1 cellular context compared by ENCODE assay signal in the genomic region with DNA sequence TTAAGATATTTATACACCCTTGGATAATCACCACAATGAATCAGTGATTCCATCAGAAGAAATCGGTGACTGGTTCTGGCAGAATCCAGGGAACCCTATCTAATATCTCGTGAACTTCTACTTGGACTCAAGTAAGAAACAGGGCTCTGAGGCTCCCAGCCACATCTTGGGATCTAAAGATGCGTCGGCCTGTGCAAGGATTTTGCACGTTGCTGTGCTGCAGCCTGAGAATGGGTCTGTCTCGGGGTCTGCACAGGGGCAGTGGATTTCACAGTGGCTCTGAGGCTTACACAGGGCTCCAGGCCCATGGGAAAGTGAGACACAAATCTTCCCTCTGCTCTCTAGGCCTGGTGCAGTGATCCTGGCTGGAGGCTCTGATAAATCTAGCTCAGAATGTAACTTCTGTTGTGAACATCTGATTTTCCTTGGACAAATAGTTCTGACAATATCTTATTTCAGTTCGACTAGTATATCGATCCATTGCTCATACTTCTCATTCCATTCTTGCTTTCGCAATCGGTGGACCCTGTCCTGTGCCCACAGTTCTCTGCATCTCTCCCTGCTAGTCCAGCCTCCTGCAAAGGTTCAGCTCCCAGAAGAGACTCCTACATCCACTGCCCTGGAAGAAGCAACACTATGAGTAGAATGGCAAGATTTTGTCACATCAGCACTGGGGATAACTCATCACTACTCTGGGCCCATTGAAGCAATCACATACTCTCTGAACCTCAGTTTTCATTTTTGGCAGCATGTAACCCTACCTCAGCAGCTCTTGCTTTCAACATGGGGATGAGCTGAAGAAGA.
TF ChIP-seq lines count a peak whose summit lies in the region.

No MANE protein-coding gene starts in this region.

TF ChIP-seq in HepG2, 621 proteins besides CTCF, POLR2A, EP300 and RAD21 (continued from another document and continues in another):
- TF ChIP-seq, protein P1, sequence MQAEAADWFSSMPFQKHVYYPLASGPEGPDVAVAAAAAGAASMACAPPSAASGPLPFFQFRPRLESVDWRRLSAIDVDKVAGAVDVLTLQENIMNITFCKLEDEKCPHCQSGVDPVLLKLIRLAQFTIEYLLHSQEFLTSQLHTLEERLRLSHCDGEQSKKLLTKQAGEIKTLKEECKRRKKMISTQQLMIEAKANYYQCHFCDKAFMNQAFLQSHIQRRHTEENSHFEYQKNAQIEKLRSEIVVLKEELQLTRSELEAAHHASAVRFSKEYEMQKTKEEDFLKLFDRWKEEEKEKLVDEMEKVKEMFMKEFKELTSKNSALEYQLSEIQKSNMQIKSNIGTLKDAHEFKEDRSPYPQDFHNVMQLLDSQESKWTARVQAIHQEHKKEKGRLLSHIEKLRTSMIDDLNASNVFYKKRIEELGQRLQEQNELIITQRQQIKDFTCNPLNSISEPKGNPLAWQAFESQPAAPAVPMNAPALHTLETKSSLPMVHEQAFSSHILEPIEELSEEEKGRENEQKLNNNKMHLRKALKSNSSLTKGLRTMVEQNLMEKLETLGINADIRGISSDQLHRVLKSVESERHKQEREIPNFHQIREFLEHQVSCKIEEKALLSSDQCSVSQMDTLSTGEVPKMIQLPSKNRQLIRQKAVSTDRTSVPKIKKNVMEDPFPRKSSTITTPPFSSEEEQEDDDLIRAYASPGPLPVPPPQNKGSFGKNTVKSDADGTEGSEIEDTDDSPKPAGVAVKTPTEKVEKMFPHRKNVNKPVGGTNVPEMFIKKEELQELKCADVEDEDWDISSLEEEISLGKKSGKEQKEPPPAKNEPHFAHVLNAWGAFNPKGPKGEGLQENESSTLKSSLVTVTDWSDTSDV (CRISPR knock-in tag; IDR thresholded peaks at IDR 0.05), result no peak
- TF ChIP-seq, protein P2, sequence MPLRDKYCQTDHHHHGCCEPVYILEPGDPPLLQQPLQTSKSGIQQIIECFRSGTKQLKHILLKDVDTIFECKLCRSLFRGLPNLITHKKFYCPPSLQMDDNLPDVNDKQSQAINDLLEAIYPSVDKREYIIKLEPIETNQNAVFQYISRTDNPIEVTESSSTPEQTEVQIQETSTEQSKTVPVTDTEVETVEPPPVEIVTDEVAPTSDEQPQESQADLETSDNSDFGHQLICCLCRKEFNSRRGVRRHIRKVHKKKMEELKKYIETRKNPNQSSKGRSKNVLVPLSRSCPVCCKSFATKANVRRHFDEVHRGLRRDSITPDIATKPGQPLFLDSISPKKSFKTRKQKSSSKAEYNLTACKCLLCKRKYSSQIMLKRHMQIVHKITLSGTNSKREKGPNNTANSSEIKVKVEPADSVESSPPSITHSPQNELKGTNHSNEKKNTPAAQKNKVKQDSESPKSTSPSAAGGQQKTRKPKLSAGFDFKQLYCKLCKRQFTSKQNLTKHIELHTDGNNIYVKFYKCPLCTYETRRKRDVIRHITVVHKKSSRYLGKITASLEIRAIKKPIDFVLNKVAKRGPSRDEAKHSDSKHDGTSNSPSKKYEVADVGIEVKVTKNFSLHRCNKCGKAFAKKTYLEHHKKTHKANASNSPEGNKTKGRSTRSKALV (CRISPR knock-in tag; IDR thresholded peaks at IDR 0.05), result 0 out of 2 replicates have a peak, but pooled peaks have one; percentile 20
- no peak for TF ChIP-seq REL (CRISPR knock-in tag; conservative IDR thresholded peaks at IDR 0.05)
- TF ChIP-seq, protein P3, sequence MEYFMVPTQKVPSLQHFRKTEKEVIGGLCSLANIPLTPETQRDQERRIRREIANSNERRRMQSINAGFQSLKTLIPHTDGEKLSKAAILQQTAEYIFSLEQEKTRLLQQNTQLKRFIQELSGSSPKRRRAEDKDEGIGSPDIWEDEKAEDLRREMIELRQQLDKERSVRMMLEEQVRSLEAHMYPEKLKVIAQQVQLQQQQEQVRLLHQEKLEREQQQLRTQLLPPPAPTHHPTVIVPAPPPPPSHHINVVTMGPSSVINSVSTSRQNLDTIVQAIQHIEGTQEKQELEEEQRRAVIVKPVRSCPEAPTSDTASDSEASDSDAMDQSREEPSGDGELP (IDR thresholded peaks at IDR 0.05; ENCODE audit: borderline replicate concordance, low read depth), result peak; percentile 50; the same call in 1 of the 2 replicates
- TF ChIP-seq, protein P4, sequence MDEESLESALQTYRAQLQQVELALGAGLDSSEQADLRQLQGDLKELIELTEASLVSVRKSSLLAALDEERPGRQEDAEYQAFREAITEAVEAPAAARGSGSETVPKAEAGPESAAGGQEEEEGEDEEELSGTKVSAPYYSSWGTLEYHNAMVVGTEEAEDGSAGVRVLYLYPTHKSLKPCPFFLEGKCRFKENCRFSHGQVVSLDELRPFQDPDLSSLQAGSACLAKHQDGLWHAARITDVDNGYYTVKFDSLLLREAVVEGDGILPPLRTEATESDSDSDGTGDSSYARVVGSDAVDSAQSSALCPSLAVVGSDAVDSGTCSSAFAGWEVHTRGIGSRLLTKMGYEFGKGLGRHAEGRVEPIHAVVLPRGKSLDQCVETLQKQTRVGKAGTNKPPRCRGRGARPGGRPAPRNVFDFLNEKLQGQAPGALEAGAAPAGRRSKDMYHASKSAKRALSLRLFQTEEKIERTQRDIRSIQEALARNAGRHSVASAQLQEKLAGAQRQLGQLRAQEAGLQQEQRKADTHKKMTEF (CRISPR knock-in tag; IDR thresholded peaks at IDR 0.05), result peak; percentile 77
- no peak for TF ChIP-seq YY1 (IDR thresholded peaks at IDR 0.05; ENCODE audit: insufficient read depth, insufficient replicate concordance, low read depth, low read length)
- TF ChIP-seq BHLHE40 (IDR thresholded peaks at IDR 0.05; ENCODE audit: low read length), result no peak
- TF ChIP-seq, protein P5, sequence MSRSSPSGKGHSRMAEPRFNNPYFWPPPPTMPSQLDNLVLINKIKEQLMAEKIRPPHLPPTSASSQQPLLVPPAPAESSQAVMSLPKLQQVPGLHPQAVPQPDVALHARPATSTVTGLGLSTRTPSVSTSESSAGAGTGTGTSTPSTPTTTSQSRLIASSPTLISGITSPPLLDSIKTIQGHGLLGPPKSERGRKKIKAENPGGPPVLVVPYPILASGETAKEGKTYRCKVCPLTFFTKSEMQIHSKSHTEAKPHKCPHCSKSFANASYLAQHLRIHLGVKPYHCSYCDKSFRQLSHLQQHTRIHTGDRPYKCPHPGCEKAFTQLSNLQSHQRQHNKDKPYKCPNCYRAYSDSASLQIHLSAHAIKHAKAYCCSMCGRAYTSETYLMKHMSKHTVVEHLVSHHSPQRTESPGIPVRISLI (CRISPR knock-in tag; IDR thresholded peaks at IDR 0.05; ENCODE audit: borderline replicate concordance), result no peak
- peak; percentile 98 for TF ChIP-seq ZSCAN25 (CRISPR knock-in tag; IDR thresholded peaks at IDR 0.05)
- TF ChIP-seq, protein P6, sequence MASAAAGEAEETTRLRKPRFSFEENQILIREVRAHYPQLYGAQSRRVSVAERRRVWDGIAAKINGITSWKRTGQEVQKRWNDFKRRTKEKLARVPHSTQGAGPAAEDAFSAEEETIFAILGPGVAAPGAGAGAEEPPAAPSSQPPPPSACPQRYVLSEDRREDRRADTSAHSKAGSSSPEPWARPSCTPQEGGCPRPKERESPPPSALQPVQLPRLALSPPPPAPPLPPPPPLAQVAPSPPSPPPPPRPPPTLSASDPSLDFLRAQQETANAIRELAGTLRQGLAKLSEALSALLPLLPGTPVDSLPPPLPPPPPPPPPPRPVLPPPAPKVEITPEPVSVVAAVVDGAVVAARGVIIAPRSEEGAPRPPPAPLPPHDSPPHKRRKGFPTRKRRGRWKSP (CRISPR knock-in tag; IDR thresholded peaks at IDR 0.05), result 0 out of 2 replicates have a peak, but pooled peaks have one; percentile 29
- TF ChIP-seq ZNF263 (CRISPR knock-in tag; IDR thresholded peaks at IDR 0.05), result peak; percentile 50; the same call in 1 of the 2 replicates
- TF ChIP-seq, protein P7, sequence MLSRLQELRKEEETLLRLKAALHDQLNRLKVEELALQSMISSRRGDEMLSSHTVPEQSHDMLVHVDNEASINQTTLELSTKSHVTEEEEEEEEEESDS (CRISPR knock-in tag; IDR thresholded peaks at IDR 0.05; ENCODE audit: borderline replicate concordance), result no peak
- TF ChIP-seq, protein P8, sequence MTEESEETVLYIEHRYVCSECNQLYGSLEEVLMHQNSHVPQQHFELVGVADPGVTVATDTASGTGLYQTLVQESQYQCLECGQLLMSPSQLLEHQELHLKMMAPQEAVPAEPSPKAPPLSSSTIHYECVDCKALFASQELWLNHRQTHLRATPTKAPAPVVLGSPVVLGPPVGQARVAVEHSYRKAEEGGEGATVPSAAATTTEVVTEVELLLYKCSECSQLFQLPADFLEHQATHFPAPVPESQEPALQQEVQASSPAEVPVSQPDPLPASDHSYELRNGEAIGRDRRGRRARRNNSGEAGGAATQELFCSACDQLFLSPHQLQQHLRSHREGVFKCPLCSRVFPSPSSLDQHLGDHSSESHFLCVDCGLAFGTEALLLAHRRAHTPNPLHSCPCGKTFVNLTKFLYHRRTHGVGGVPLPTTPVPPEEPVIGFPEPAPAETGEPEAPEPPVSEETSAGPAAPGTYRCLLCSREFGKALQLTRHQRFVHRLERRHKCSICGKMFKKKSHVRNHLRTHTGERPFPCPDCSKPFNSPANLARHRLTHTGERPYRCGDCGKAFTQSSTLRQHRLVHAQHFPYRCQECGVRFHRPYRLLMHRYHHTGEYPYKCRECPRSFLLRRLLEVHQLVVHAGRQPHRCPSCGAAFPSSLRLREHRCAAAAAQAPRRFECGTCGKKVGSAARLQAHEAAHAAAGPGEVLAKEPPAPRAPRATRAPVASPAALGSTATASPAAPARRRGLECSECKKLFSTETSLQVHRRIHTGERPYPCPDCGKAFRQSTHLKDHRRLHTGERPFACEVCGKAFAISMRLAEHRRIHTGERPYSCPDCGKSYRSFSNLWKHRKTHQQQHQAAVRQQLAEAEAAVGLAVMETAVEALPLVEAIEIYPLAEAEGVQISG (CRISPR knock-in tag; IDR thresholded peaks at IDR 0.05), result peak; percentile 71
- TF ChIP-seq ZNF558 (CRISPR knock-in tag; IDR thresholded peaks at IDR 0.05; ENCODE audit: borderline replicate concordance), result no peak
- no peak for TF ChIP-seq TP53 (CRISPR knock-in tag; conservative IDR thresholded peaks at IDR 0.05)
- peak; percentile 53; the same call in 1 of the 2 replicates for TF ChIP-seq MEF2D (CRISPR knock-in tag; IDR thresholded peaks at IDR 0.05)
- TF ChIP-seq, protein P9, sequence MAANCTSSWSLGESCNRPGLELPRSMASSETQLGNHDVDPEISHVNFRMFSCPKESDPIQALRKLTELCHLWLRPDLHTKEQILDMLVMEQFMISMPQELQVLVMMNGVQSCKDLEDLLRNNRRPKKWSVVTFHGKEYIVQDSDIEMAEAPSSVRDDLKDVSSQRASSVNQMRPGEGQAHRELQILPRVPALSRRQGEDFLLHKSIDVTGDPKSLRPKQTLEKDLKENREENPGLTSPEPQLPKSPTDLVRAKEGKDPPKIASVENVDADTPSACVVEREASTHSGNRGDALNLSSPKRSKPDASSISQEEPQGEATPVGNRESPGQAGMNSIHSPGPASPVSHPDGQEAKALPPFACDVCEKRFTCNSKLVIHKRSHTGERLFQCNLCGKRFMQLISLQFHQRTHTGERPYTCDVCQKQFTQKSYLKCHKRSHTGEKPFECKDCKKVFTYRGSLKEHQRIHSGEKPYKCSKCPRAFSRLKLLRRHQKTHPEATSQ (CRISPR knock-in tag; IDR thresholded peaks at IDR 0.05; ENCODE audit: borderline replicate concordance), result peak; percentile 82; the same call in 1 of the 2 replicates
- TF ChIP-seq MAFK (conservative IDR thresholded peaks at IDR 0.05 in 1 of 2, IDR thresholded peaks at IDR 0.05 in 1 of 2; ENCODE audit: low read length in 2 of 2), result peak; percentile 81 to 92
- TF ChIP-seq, protein P10, sequence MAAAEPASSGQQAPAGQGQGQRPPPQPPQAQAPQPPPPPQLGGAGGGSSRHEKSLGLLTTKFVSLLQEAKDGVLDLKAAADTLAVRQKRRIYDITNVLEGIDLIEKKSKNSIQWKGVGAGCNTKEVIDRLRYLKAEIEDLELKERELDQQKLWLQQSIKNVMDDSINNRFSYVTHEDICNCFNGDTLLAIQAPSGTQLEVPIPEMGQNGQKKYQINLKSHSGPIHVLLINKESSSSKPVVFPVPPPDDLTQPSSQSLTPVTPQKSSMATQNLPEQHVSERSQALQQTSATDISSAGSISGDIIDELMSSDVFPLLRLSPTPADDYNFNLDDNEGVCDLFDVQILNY (CRISPR knock-in tag; conservative IDR thresholded peaks at IDR 0.05), result no peak
- peak; percentile 74; the same call in 1 of the 2 replicates for TF ChIP-seq FOXO1 (CRISPR knock-in tag; IDR thresholded peaks at IDR 0.05)
- TF ChIP-seq, protein P11, sequence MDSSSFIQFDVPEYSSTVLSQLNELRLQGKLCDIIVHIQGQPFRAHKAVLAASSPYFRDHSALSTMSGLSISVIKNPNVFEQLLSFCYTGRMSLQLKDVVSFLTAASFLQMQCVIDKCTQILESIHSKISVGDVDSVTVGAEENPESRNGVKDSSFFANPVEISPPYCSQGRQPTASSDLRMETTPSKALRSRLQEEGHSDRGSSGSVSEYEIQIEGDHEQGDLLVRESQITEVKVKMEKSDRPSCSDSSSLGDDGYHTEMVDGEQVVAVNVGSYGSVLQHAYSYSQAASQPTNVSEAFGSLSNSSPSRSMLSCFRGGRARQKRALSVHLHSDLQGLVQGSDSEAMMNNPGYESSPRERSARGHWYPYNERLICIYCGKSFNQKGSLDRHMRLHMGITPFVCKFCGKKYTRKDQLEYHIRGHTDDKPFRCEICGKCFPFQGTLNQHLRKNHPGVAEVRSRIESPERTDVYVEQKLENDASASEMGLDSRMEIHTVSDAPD (CRISPR knock-in tag; IDR thresholded peaks at IDR 0.05), result peak; percentile 57; the same call in 1 of the 2 replicates
- TF ChIP-seq, protein P12, sequence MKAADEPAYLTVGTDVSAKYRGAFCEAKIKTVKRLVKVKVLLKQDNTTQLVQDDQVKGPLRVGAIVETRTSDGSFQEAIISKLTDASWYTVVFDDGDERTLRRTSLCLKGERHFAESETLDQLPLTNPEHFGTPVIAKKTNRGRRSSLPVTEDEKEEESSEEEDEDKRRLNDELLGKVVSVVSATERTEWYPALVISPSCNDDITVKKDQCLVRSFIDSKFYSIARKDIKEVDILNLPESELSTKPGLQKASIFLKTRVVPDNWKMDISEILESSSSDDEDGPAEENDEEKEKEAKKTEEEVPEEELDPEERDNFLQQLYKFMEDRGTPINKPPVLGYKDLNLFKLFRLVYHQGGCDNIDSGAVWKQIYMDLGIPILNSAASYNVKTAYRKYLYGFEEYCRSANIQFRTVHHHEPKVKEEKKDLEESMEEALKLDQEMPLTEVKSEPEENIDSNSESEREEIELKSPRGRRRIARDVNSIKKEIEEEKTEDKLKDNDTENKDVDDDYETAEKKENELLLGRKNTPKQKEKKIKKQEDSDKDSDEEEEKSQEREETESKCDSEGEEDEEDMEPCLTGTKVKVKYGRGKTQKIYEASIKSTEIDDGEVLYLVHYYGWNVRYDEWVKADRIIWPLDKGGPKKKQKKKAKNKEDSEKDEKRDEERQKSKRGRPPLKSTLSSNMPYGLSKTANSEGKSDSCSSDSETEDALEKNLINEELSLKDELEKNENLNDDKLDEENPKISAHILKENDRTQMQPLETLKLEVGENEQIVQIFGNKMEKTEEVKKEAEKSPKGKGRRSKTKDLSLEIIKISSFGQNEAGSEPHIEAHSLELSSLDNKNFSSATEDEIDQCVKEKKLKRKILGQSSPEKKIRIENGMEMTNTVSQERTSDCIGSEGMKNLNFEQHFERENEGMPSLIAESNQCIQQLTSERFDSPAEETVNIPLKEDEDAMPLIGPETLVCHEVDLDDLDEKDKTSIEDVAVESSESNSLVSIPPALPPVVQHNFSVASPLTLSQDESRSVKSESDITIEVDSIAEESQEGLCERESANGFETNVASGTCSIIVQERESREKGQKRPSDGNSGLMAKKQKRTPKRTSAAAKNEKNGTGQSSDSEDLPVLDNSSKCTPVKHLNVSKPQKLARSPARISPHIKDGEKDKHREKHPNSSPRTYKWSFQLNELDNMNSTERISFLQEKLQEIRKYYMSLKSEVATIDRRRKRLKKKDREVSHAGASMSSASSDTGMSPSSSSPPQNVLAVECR (CRISPR knock-in tag; IDR thresholded peaks at IDR 0.05; ENCODE audit: borderline replicate concordance), result peak; percentile 48; the same call in 1 of the 2 replicates
